In genomic region chr6:17842014-17842776, GRCh38 we compare ENCODE assay signal across 15 cellular contexts.
"Had no signal": no experiment of that assay in that cellular context is flagged by ENCODE, and none has a peak within 500 bp of the region (broad histone marks: within the 10 kb centered on the region; RNA-seq: fewer than 3 reads in every experiment).

No MANE protein-coding gene starts in this region.

- H3K4me1 ChIP-seq: gastroesophageal sphincter, lower lobe of right lung, prostate gland, right lobe of liver, spleen, suprapubic skin had no signal

- DNase-seq: activated CD4-positive, alpha-beta T cell treated with anti-CD3 and anti-CD28 coated beads, Interleukin-2, amount 10 ng/mL, durations not matched to agents 7 days and 5 days; activated CD4-positive, CD25-positive, alpha-beta regulatory T cell; aorta; cerebellar nuclear complex; dermis blood vessel endothelial cell; heart right ventricle; left cardiac atrium; lower lobe of right lung; right lobe of liver; spleen; T-helper 1 cell; T1000 had no signal

- H3K36me3 ChIP-seq: prostate gland had no signal

- H3K27ac ChIP-seq: gastroesophageal sphincter, heart right ventricle, lower lobe of right lung, prostate gland, right lobe of liver, spleen, suprapubic skin had no signal

- H3K4me3 ChIP-seq: gastroesophageal sphincter, heart right ventricle, lower lobe of right lung, prostate gland, right lobe of liver, spleen, suprapubic skin had no signal

- H3K9me3 ChIP-seq: gastroesophageal sphincter, heart right ventricle, lower lobe of right lung, prostate gland, right lobe of liver, spleen, suprapubic skin had no signal

- H3K27me3 ChIP-seq: gastroesophageal sphincter, heart right ventricle, right lobe of liver, spleen, suprapubic skin had no signal
